In genomic region chr13:77338329-77338728, GRCh38 we compare ENCODE assay signal across 13 cellular contexts. TPM values are rescaled to one million over a fixed set of nuclear protein-coding genes. Genes with fewer than 3 reads are reported as not detected.
DNase-seq lines count a peak whose midpoint lies in the region; ATAC-seq and TF ChIP-seq lines count a peak whose summit lies in the region.
"Had no signal": no experiment of that assay in that cellular context is flagged by ENCODE, and none has a peak within 500 bp of the region (broad histone marks: within the 10 kb centered on the region; RNA-seq: fewer than 3 reads in every experiment).

No MANE protein-coding gene starts in this region.

- H3K9me3 ChIP-seq in mucosa of descending colon (no peaks in the 10 kb centered on the region), breast epithelium (no peaks in the 10 kb centered on the region)
- H3K9me3 ChIP-seq: Caco-2 had no signal

- TF ChIP-seq POLR2A in breast epithelium (IDR thresholded peaks at IDR 0.05): no peak

- no peak overlapping the region for H3K27ac ChIP-seq in breast epithelium

- DNase-seq in mucosa of descending colon: no peak
- DNase-seq in NCI-H2029 treated with DMSO at 0.1 percent for 48 hours (lab: John Stamatoyannopoulos, UW): no peak
- DNase-seq in breast epithelium (ENCODE audit: low spot score in 2 of 2): no peak
- DNase-seq in T-helper 1 cell: no peak
- DNase-seq: activated CD4-positive, CD25-positive, alpha-beta regulatory T cell treated with anti-CD3 and anti-CD28 coated beads, Interleukin-2, amount 50 U/mL, for 72 hours; activated naive CD4-positive, alpha-beta T cell; Caco-2; cerebellar nuclear complex; NCI-H2029 had no signal

- intact Hi-C loops in mucosa of descending colon (cut with DNase I, micrococcal nuclease): no loop called here
- intact Hi-C loops in breast epithelium (cut with DNase I; ENCODE audit: low total_unique reads): no loop called here

- no peaks in the 10 kb centered on the region for H3K4me1 ChIP-seq in mucosa of descending colon (ENCODE audit: low read depth)
- H3K4me1 ChIP-seq in breast epithelium: no peaks in the 10 kb centered on the region
- H3K4me1 ChIP-seq: Caco-2 had no signal

- TF ChIP-seq CTCF in mucosa of descending colon (IDR thresholded peaks at IDR 0.05) (no peak), breast epithelium (IDR thresholded peaks at IDR 0.05) (no peak)

- ATAC-seq in GM18909 (IDR thresholded peaks at IDR 0.05; ENCODE audit: poor library complexity, unreplicated experiment) (peak; percentile 39), GM21723 (IDR thresholded peaks at IDR 0.05; ENCODE audit: unreplicated experiment) (peak; percentile 39), HG03135 (IDR thresholded peaks at IDR 0.05; ENCODE audit: unreplicated experiment) (peak; percentile 35), mucosa of descending colon (peak; percentile 7)

- H3K4me3 ChIP-seq in mucosa of descending colon: no peak overlapping the region
- H3K4me3 ChIP-seq in breast epithelium: no peak overlapping the region
- H3K4me3 ChIP-seq: smooth muscle cell had no signal

- H3K27me3 ChIP-seq in breast epithelium: no peaks in the 10 kb centered on the region

- H3K36me3 ChIP-seq in mucosa of descending colon (ENCODE audit: low read depth) (no peaks in the 10 kb centered on the region), breast epithelium (no peaks in the 10 kb centered on the region)

RNA-seq across cellular contexts. Expression of gene MYCBP2, which starts 11.4 kb away (rescaled TPM):
- total RNA-seq in mucosa of descending colon: 10 to 100 TPM; 27.6 to 81.5 (median 46.1) TPM
- total RNA-seq in breast epithelium: 100 to 1,000 TPM; 179 to 282 (median 181) TPM
